Comparison of ENCODE assay signal across 9 cellular contexts in genomic region chr9:116504893-116505480, GRCh38.
A peak's percentile ranks its signal among the peaks of the same experiment; 100 is the strongest.
DNase-seq lines count a peak whose midpoint lies in the region; ATAC-seq and TF ChIP-seq lines count a peak whose summit lies in the region.
"Had no signal": no experiment of that assay in that cellular context is flagged by ENCODE, and none has a peak within 500 bp of the region (broad histone marks: within the 10 kb centered on the region; RNA-seq: fewer than 3 reads in every experiment).

No MANE protein-coding gene starts in this region.

- H3K36me3 Mint-ChIP-seq in endothelial cell (ENCODE audit: low read depth, unreplicated experiment) (no peaks in the 10 kb centered on the region), progenitor cell of endocrine pancreas (ENCODE audit: insufficient read depth) (no peaks in the 10 kb centered on the region)
- H3K36me3 Mint-ChIP-seq in naive thymus-derived CD8-positive, alpha-beta T cell: peaks cover 0 to 13% (median 11%) of the 10 kb centered on the region in 3 donors

- no peaks in the 10 kb centered on the region for H3K9me3 Mint-ChIP-seq in endothelial cell (ENCODE audit: unreplicated experiment)
- peaks cover 4% of the 10 kb centered on the region for H3K9me3 Mint-ChIP-seq in progenitor cell of endocrine pancreas (ENCODE audit: low read depth)
- H3K9me3 Mint-ChIP-seq in naive thymus-derived CD8-positive, alpha-beta T cell: peaks cover 0 to 23% (median 12%) of the 10 kb centered on the region in 9 donors

- no peak for TF ChIP-seq CTCF in endothelial cell (IDR thresholded peaks at IDR 0.05; ENCODE audit: unreplicated experiment)
- TF ChIP-seq CTCF in progenitor cell of endocrine pancreas (IDR thresholded peaks at IDR 0.05; ENCODE audit: unreplicated experiment): no peak

- DNase-seq in CD1c-positive myeloid dendritic cell (ENCODE audit: extremely low spot score) (peak; percentile 78), endothelial cell (ENCODE audit: low spot score) (no peak), progenitor cell of endocrine pancreas (ENCODE audit: low spot score, unreplicated experiment) (no peak), substantia nigra (lab: John Stamatoyannopoulos, UW) (no peak)
- DNase-seq in naive thymus-derived CD8-positive, alpha-beta T cell: no peak
- DNase-seq: uterus had no signal

- H3K27me3 Mint-ChIP-seq in endothelial cell (ENCODE audit: unreplicated experiment): peaks cover 3% of the 10 kb centered on the region
- peaks cover 8% of the 10 kb centered on the region for H3K27me3 Mint-ChIP-seq in progenitor cell of endocrine pancreas
- H3K27me3 Mint-ChIP-seq in naive thymus-derived CD8-positive, alpha-beta T cell: peaks cover 0 to 9% (median 0%) of the 10 kb centered on the region in 5 donors

- ATAC-seq in GM19372 (IDR thresholded peaks at IDR 0.05; ENCODE audit: low read depth, unreplicated experiment): peak; percentile 95
- peak; percentile 91 for ATAC-seq in HG02852 (IDR thresholded peaks at IDR 0.05; ENCODE audit: unreplicated experiment)
- peak; percentile 96 for ATAC-seq in HG03565 (IDR thresholded peaks at IDR 0.05; ENCODE audit: unreplicated experiment)
- no peak for ATAC-seq in naive thymus-derived CD8-positive, alpha-beta T cell

- H3K27ac Mint-ChIP-seq in endothelial cell (ENCODE audit: unreplicated experiment) (no peak overlapping the region), progenitor cell of endocrine pancreas (no peak overlapping the region)
- no peak overlapping the region for H3K27ac Mint-ChIP-seq in naive thymus-derived CD8-positive, alpha-beta T cell

- no peak overlapping the region for H3K27ac ChIP-seq in substantia nigra (ENCODE audit: low read depth, low read length, poor library complexity, severe bottlenecking)
- H3K27ac ChIP-seq: uterus had no signal

- H3K4me3 Mint-ChIP-seq in endothelial cell (ENCODE audit: unreplicated experiment): no peak overlapping the region
- no peak overlapping the region for H3K4me3 Mint-ChIP-seq in progenitor cell of endocrine pancreas (ENCODE audit: low read depth)
- H3K4me3 Mint-ChIP-seq in naive thymus-derived CD8-positive, alpha-beta T cell: no peak overlapping the region

- H3K4me1 Mint-ChIP-seq in endothelial cell (ENCODE audit: unreplicated experiment) (no peaks in the 10 kb centered on the region), progenitor cell of endocrine pancreas (ENCODE audit: low read depth) (peaks cover 2% of the 10 kb centered on the region)
- H3K4me1 Mint-ChIP-seq in naive thymus-derived CD8-positive, alpha-beta T cell: peaks cover 0 to 4% (median 0%) of the 10 kb centered on the region in 4 donors

- POLR2A ChIA-PET in naive thymus-derived CD8-positive, alpha-beta T cell (lab: Charles Lee): no interaction called here

Comparison
In these comparisons a context has a peak if more than half of its experiments do, and no peak if none do; other contexts are left out.
1. ATAC-seq: peak in GM19372 (single experiment), HG02852 (single experiment) and HG03565 (single experiment); none in naive thymus-derived CD8-positive, alpha-beta T cell (0 of 2).